In the genomic region with DNA sequence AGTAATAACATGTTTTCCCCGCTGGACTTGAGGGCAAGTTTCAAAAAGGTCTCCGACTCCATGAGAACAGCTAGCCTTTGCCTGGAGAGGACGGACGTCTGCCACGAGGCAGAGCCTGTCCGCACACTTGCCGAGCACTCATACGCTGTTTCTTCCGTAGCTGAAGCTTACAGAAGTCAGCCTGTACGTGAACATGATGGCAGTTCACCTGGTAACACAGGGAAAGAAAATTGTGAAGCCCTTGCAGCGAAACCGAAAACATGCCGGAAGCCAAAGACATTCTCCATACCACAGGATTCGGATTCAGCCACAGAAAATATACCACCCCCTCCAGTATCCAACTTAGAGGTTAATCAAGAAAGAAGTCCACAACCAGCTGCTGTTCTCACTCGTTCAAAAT, we compare ENCODE assay signal across 13 cellular contexts. TPM values are rescaled to one million over a fixed set of nuclear protein-coding genes. Genes with fewer than 3 reads are reported as not detected.
A peak's percentile ranks its signal among the peaks of the same experiment; 100 is the strongest.
DNase-seq lines count a peak whose midpoint lies in the region; ATAC-seq and TF ChIP-seq lines count a peak whose summit lies in the region.
"Had no signal": no experiment of that assay in that cellular context is flagged by ENCODE, and none has a peak within 500 bp of the region (broad histone marks: within the 10 kb centered on the region; RNA-seq: fewer than 3 reads in every experiment).

No MANE protein-coding gene starts in this region.

- H3K4me2 ChIP-seq in osteoblast (ENCODE audit: insufficient read depth, low read length) = no peak overlapping the region
- H3K4me2 ChIP-seq: BLaER1 had no signal

- 73 to 86% methylated on average over 15 of the region's 15 CpGs for WGBS in upper lobe of left lung, 2 donors

- H3K27me3 Mint-ChIP-seq in naive thymus-derived CD8-positive, alpha-beta T cell = no peaks in the 10 kb centered on the region

- peaks cover 0 to 83% (median 26%) of the 10 kb centered on the region in 3 donors for H3K36me3 Mint-ChIP-seq in naive thymus-derived CD8-positive, alpha-beta T cell

- H3K27me3 ChIP-seq in osteoblast (ENCODE audit: insufficient read depth, low read length) (no peaks in the 10 kb centered on the region), upper lobe of left lung (no peaks in the 10 kb centered on the region)
- H3K27me3 ChIP-seq: BLaER1 had no signal

- no peak overlapping the region for H3K4me3 ChIP-seq in osteoblast (ENCODE audit: insufficient read depth, low read length)
- H3K4me3 ChIP-seq in upper lobe of left lung = no peak overlapping the region
- H3K4me3 ChIP-seq: BLaER1 had no signal

- no peaks in the 10 kb centered on the region for H3K9me3 ChIP-seq in osteoblast (ENCODE audit: low read depth, low read length)
- no peaks in the 10 kb centered on the region for H3K9me3 ChIP-seq in upper lobe of left lung
- H3K9me3 ChIP-seq: BLaER1 had no signal

- H3K27ac ChIP-seq in cingulate gyrus (ENCODE audit: low read depth, low read length) (peak overlapping the region; percentile 33), osteoblast (ENCODE audit: low read depth, low read length) (peak overlapping the region; percentile 84), upper lobe of left lung (peak overlapping the region; percentile 45 to 70 (median 60))
- H3K27ac ChIP-seq: BLaER1 had no signal

- no peaks in the 10 kb centered on the region for H4K20me1 ChIP-seq in osteoblast (ENCODE audit: insufficient read depth, low read length)
- H4K20me1 ChIP-seq: BLaER1 had no signal

- H3K36me3 ChIP-seq in osteoblast (ENCODE audit: insufficient read depth, low read length) (peaks cover 67% of the 10 kb centered on the region), upper lobe of left lung (peaks cover 16 to 64% (median 39%) of the 10 kb centered on the region in 4 donors)
- H3K36me3 ChIP-seq: BLaER1 had no signal

- peaks cover 68% of the 10 kb centered on the region for H3K4me1 ChIP-seq in osteoblast (ENCODE audit: insufficient read depth, low read length)
- H3K4me1 ChIP-seq in upper lobe of left lung = peaks cover 14 to 36% (median 23%) of the 10 kb centered on the region in 4 donors

- H3K4me1 Mint-ChIP-seq in naive thymus-derived CD8-positive, alpha-beta T cell = peaks cover 6 to 32% (median 20%) of the 10 kb centered on the region in 4 donors

- no peak overlapping the region for H2AFZ ChIP-seq in osteoblast (ENCODE audit: low read length)

- peaks cover 59% of the 10 kb centered on the region for H3K79me2 ChIP-seq in osteoblast (ENCODE audit: insufficient read depth, low read length)

- DNase-seq in left ventricle myocardium superior = no peak
- no peak for DNase-seq in osteoblast (ENCODE audit: insufficient read length, low spot score, missing footprints)
- DNase-seq in upper lobe of left lung = no peak
- DNase-seq in naive thymus-derived CD8-positive, alpha-beta T cell = no peak
- no peak for DNase-seq in 8988T
- DNase-seq in GM13976 (ENCODE audit: low spot score) = no peak
- DNase-seq: activated naive CD4-positive, alpha-beta T cell treated with Interleukin-2 at 50 U/mL for 16 hours; left cardiac atrium; NCI-H1694 treated with DMSO at 0.1 percent for 48 hours; T-helper 9 cell had no signal

- no peak overlapping the region for H3K4me3 Mint-ChIP-seq in naive thymus-derived CD8-positive, alpha-beta T cell

- no peak for TF ChIP-seq EP300 in upper lobe of left lung (IDR thresholded peaks at IDR 0.05)

- in situ Hi-C loops in GM13976 (cut with MboI; ENCODE audit: low sequenced_read_pairs, unreplicated experiment) = loop anchor here (10.0 kb wide), 1 partner anchor 78 kb away; a partner anchor contains a TSS

- intact Hi-C loops in left ventricle myocardium superior (cut with micrococcal nuclease) = no loop called here

- peak; percentile 22 for ATAC-seq in left ventricle myocardium superior
- ATAC-seq in upper lobe of left lung (ENCODE audit: low FRiP score in 2 of 2) = no peak
- no peak for ATAC-seq in naive thymus-derived CD8-positive, alpha-beta T cell
- ATAC-seq: activated CD4-positive, CD25-positive, alpha-beta regulatory T cell treated with anti-CD3 and anti-CD28 coated beads, Interleukin-2, amount 50 U/mL, for 24 hours had no signal

- TF ChIP-seq POLR2A in upper lobe of left lung (IDR thresholded peaks at IDR 0.05) = no peak

- TF ChIP-seq CTCF in osteoblast (IDR thresholded peaks at IDR 0.05; ENCODE audit: extremely low read depth, low read depth, low read length) (no peak), upper lobe of left lung (IDR thresholded peaks at IDR 0.05) (no peak), GM13976 (IDR thresholded peaks at IDR 0.05; ENCODE audit: borderline replicate concordance, control extremely low read depth, extremely low read depth, insufficient read depth, missing control alignments) (no peak)

- H3K27ac Mint-ChIP-seq in naive thymus-derived CD8-positive, alpha-beta T cell = peak overlapping the region in 1 of 10 donors; percentile 39

- POLR2A ChIA-PET in naive thymus-derived CD8-positive, alpha-beta T cell (lab: Charles Lee) = interaction anchor here (0.6 to 1.7 kb wide), 3 partner anchors 9 to 136 kb away, joined by 3 to 5 read pairs (median 3); no protein-coding TSS in a partner anchor

- no peaks in the 10 kb centered on the region for H3K9me3 Mint-ChIP-seq in naive thymus-derived CD8-positive, alpha-beta T cell

RNA-seq across cellular contexts. Expression of a gene that starts 43.9 kb away (rescaled TPM):
- total RNA-seq in left ventricle myocardium superior (5.1 TPM), osteoblast (20.0 and 21.7 TPM in 2 replicates), upper lobe of left lung (10 to 100 TPM; 11.7 to 41.5 (median 21.3) TPM)
- total RNA-seq in naive thymus-derived CD8-positive, alpha-beta T cell = 100 to 1,000 TPM; 112 to 124 TPM
- polyA plus RNA-seq in naive thymus-derived CD8-positive, alpha-beta T cell = 10 to 100 TPM; 55.0 to 66.8 (median 57.9) TPM

Comparison
In these comparisons a context has a peak if more than half of its experiments do, and no peak if none do; other contexts are left out.
1. H3K27ac ChIP-seq: peak in every context shown above with its lines; median percentile 84 in osteoblast; 60 in upper lobe of left lung; 33 in cingulate gyrus.